8 cellular contexts compared by ENCODE assay signal in the genomic region with DNA sequence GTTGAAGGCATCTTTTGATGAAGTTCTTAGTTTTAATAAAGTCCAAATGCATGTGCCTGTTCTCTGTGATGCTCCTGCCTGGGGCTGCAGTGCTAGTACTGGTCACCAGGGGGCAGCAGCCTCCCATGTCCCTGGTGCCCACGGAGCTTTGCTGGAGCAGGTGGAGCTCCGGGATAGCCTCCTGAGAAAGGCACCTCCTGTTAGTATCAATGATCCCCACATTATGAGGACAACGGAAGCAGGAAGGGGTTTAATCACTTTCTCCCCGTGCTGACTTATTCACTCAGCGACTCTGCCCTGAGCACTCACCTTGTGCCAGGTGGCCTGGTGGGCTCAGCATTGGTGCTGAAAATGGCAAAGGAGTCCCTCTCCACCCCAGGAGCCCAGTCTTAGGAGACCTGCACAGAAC.
A peak's percentile ranks its signal among the peaks of the same experiment; 100 is the strongest.
DNase-seq lines count a peak whose midpoint lies in the region; ATAC-seq, FAIRE-seq and TF ChIP-seq lines count a peak whose summit lies in the region.

No MANE protein-coding gene starts in this region.

- peak; percentile 75 for DNase-seq in NCI-H146 treated with DMSO at 0.1 percent for 48 hours (lab: John Stamatoyannopoulos, UW; ENCODE audit: unreplicated experiment)
- peak; percentile 80 for DNase-seq in activated CD4-positive, CD25-positive, alpha-beta regulatory T cell treated with anti-CD3 and anti-CD28 coated beads, Interleukin-2, amount 50 U/mL, for 72 hours
- DNase-seq in chondrocyte (ENCODE audit: low spot score): no peak
- DNase-seq in left lobe of liver (ENCODE audit: low spot score): peak; percentile 79
- DNase-seq in stimulated activated CD4-positive, alpha-beta T cell treated with anti-CD3 and anti-CD28 coated beads, TNF-alpha, amount 100 ng/mL, for 24 hours (ENCODE audit: low read depth in 3 of 3): peak; percentile 47 to 78 (median 57)

- peak; percentile 94 for TF ChIP-seq CTCF in chondrocyte (IDR thresholded peaks at IDR 0.05)

- peaks cover 2% of the 10 kb centered on the region for H3K9me3 Mint-ChIP-seq in chondrocyte (ENCODE audit: low read depth)

- no peaks in the 10 kb centered on the region for H3K27me3 Mint-ChIP-seq in chondrocyte (ENCODE audit: low read depth)

- ATAC-seq in GM18498 (IDR thresholded peaks at IDR 0.05; ENCODE audit: unreplicated experiment): peak; percentile 72
- peak; percentile 98 for ATAC-seq in left lobe of liver
- ATAC-seq in HG03520 (IDR thresholded peaks at IDR 0.05; ENCODE audit: unreplicated experiment): no peak

- peak; percentile 85 for FAIRE-seq in A204.1 (lab: Jason Lieb, UNC)

- H3K4me1 Mint-ChIP-seq in chondrocyte (ENCODE audit: low read depth): peaks cover 3% of the 10 kb centered on the region

- H3K4me3 Mint-ChIP-seq in chondrocyte (ENCODE audit: unreplicated experiment): no peak overlapping the region

- H3K27ac Mint-ChIP-seq in chondrocyte (ENCODE audit: unreplicated experiment): no peak overlapping the region

- peaks cover 1% of the 10 kb centered on the region for H3K36me3 Mint-ChIP-seq in chondrocyte (ENCODE audit: low read depth)
